29 cellular contexts compared by ENCODE assay signal in genomic region chr2:176742271-176742670, GRCh38.
"Had no signal": no experiment of that assay in that cellular context is flagged by ENCODE, and none has a peak within 500 bp of the region (broad histone marks: within the 10 kb centered on the region; RNA-seq: fewer than 3 reads in every experiment).

No MANE protein-coding gene starts in this region.

- H3K27me3 Mint-ChIP-seq: activated naive CD8-positive, alpha-beta T cell treated with anti-CD3 and anti-CD28 coated beads, Interleukin-2, amount 10 ng/mL, durations not matched to agents 7 days and 5 days had no signal

- ATAC-seq: activated naive CD4-positive, alpha-beta T cell treated with anti-CD3 and anti-CD28 coated beads, Interleukin-2, amount 50 U/mL, for 72 hours; activated T-cell treated with anti-CD3 and anti-CD28 coated beads, Interleukin-2, amount 50 U/mL, for 72 hours; esophagus mucosa; WTC11 had no signal

- H3K9me3 Mint-ChIP-seq: activated CD4-positive, alpha-beta memory T cell treated with anti-CD3 and anti-CD28 coated beads, Interleukin-2, amount 10 ng/mL, durations not matched to agents 7 days and 5 days; activated CD4-positive, alpha-beta T cell treated with anti-CD3 and anti-CD28 coated beads, Interleukin-2, amount 10 ng/mL, durations not matched to agents 7 days and 5 days; activated naive CD4-positive, alpha-beta T cell treated with anti-CD3 and anti-CD28 coated beads, Interleukin-2, amount 10 ng/mL, durations not matched to agents 7 days and 5 days; activated naive CD4-positive, alpha-beta T cell treated with anti-CD3 and anti-CD28 coated beads, Interleukin-2, amount 50 U/mL, for 72 hours; activated T-cell treated with anti-CD3 and anti-CD28 coated beads, Interleukin-2, amount 50 U/mL, for 24 hours; activated T-cell treated with anti-CD3 and anti-CD28 coated beads, Interleukin-2, amount 50 U/mL, for 72 hours; brain; endodermal cell had no signal

- H3K27ac Mint-ChIP-seq: activated CD4-positive, alpha-beta memory T cell treated with anti-CD3 and anti-CD28 coated beads, Interleukin-2, amount 10 ng/mL, durations not matched to agents 7 days and 5 days; activated CD4-positive, alpha-beta T cell treated with anti-CD3 and anti-CD28 coated beads, Interleukin-2, amount 10 ng/mL, durations not matched to agents 7 days and 5 days; activated naive CD4-positive, alpha-beta T cell treated with anti-CD3 and anti-CD28 coated beads, Interleukin-2, amount 10 ng/mL, durations not matched to agents 7 days and 5 days; activated naive CD4-positive, alpha-beta T cell treated with anti-CD3 and anti-CD28 coated beads, Interleukin-2, amount 50 U/mL, for 72 hours; activated naive CD8-positive, alpha-beta T cell treated with anti-CD3 and anti-CD28 coated beads, Interleukin-2, amount 10 ng/mL, durations not matched to agents 7 days and 5 days; activated T-cell treated with anti-CD3 and anti-CD28 coated beads, Interleukin-2, amount 50 U/mL, for 24 hours; activated T-cell treated with anti-CD3 and anti-CD28 coated beads, Interleukin-2, amount 50 U/mL, for 72 hours; endodermal cell; WTC11 had no signal

- H3K4me1 ChIP-seq: ascending aorta, breast epithelium, colonic mucosa had no signal

- H3K4me3 ChIP-seq: ascending aorta, breast epithelium, cardiac muscle cell, colonic mucosa, dorsolateral prefrontal cortex had no signal

- H3K9me3 ChIP-seq: ascending aorta, breast epithelium, colonic mucosa had no signal

- H3K36me3 Mint-ChIP-seq: activated naive CD4-positive, alpha-beta T cell treated with anti-CD3 and anti-CD28 coated beads, Interleukin-2, amount 10 ng/mL, durations not matched to agents 7 days and 5 days; activated naive CD4-positive, alpha-beta T cell treated with anti-CD3 and anti-CD28 coated beads, Interleukin-2, amount 50 U/mL, for 72 hours; brain; WTC11 had no signal

- H3K4me3 Mint-ChIP-seq: activated CD4-positive, alpha-beta memory T cell treated with anti-CD3 and anti-CD28 coated beads, Interleukin-2, amount 10 ng/mL, durations not matched to agents 7 days and 5 days; activated CD4-positive, alpha-beta T cell treated with anti-CD3 and anti-CD28 coated beads, Interleukin-2, amount 10 ng/mL, durations not matched to agents 7 days and 5 days; activated naive CD4-positive, alpha-beta T cell treated with anti-CD3 and anti-CD28 coated beads, Interleukin-2, amount 10 ng/mL, durations not matched to agents 7 days and 5 days; activated naive CD8-positive, alpha-beta T cell treated with anti-CD3 and anti-CD28 coated beads, Interleukin-2, amount 10 ng/mL, durations not matched to agents 7 days and 5 days; activated T-cell treated with anti-CD3 and anti-CD28 coated beads, Interleukin-2, amount 50 U/mL, for 24 hours; activated T-cell treated with anti-CD3 and anti-CD28 coated beads, Interleukin-2, amount 50 U/mL, for 72 hours; brain; endodermal cell; WTC11 had no signal

- DNase-seq: activated CD4-positive, alpha-beta memory T cell treated with anti-CD3 and anti-CD28 coated beads, Interleukin-2, amount 10 ng/mL, durations not matched to agents 7 days and 5 days; activated CD4-positive, alpha-beta T cell treated with anti-CD3 and anti-CD28 coated beads for 1 hour; activated CD4-positive, alpha-beta T cell treated with anti-CD3 and anti-CD28 coated beads for 4 hours; activated CD4-positive, alpha-beta T cell treated with anti-CD3 and anti-CD28 coated beads, Interleukin-2, amount 10 ng/mL, durations not matched to agents 7 days and 5 days; activated CD4-positive, alpha-beta T cell treated with anti-CD3 and anti-CD28 coated beads, Interleukin-2, amount 50 U/mL, for 4 hours; activated CD8-positive, alpha-beta memory T cell treated with anti-CD3 and anti-CD28 coated beads, Interleukin-2, amount 50 U/mL, for 48 hours; activated gamma-delta T cell; activated naive CD4-positive, alpha-beta T cell; activated naive CD4-positive, alpha-beta T cell treated with anti-CD3 and anti-CD28 coated beads, Interleukin-2, amount 10 ng/mL, durations not matched to agents 7 days and 5 days; activated naive CD8-positive, alpha-beta T cell treated with anti-CD3 and anti-CD28 coated beads, Interleukin-2, amount 10 ng/mL, durations not matched to agents 7 days and 5 days; activated T-cell treated with anti-CD3 and anti-CD28 coated beads for 4 hours; activated T-cell treated with anti-CD3 and anti-CD28 coated beads, Interleukin-2, amount 50 U/mL, for 24 hours; activated T-cell treated with anti-CD3 and anti-CD28 coated beads, Interleukin-2, amount 50 U/mL, for 72 hours; central memory CD4-positive, alpha-beta T cell; cerebellar nuclear complex; colonic mucosa; dorsolateral prefrontal cortex; effector memory CD4-positive, alpha-beta T cell; endodermal cell; foreskin fibroblast; head of caudate nucleus; T-helper 2 cell had no signal

- H3K36me3 ChIP-seq: ascending aorta, breast epithelium, cardiac muscle cell, colonic mucosa had no signal

- H3K27me3 ChIP-seq: ascending aorta, breast epithelium, cardiac muscle cell, colonic mucosa had no signal

- H3K27ac ChIP-seq: ascending aorta, breast epithelium, cardiac muscle cell, colonic mucosa, dorsolateral prefrontal cortex had no signal
